ENCODE assay signal across 8 cellular contexts in the genomic region with DNA sequence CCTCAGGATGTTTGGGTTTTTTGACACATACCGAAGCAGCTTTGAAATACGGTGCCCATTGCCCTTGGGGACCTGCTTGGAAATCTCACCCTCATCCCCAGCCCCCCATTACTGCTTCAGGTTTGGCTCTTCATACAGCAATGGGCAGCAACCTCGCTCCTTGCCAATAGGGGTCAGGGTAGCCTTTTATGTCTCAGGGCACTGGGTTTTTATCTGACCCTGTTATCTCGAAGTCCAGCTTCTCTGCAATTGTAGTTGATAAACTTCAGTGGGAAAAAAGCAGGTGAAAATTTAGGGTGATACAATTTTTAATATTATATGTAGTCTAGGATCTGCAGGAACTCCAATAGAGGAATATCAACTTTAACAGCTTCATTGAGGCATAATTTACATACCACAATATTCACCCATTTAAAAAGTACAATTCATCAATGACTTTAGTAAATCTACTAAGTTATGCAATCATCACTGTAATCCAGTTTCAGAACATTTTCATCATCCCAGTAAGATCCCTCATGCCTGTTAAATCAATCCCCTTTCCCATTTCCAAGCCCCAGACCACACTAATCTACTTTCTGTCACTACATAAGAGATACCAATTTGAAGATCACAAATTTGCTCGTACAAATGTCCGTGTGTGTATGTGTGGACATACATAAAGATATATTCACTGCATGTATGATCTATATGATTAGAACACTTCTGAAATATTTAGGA.
DNase-seq lines count a peak whose midpoint lies in the region; ATAC-seq and TF ChIP-seq lines count a peak whose summit lies in the region.

No MANE protein-coding gene starts in this region.

- H3K4me3 Mint-ChIP-seq in endothelial cell (ENCODE audit: unreplicated experiment): no peak overlapping the region

- no peaks in the 10 kb centered on the region for H3K27me3 Mint-ChIP-seq in endothelial cell (ENCODE audit: unreplicated experiment)

- no peak overlapping the region for H3K27ac Mint-ChIP-seq in endothelial cell (ENCODE audit: unreplicated experiment)

- H3K9me3 ChIP-seq in sigmoid colon (no peaks in the 10 kb centered on the region), prostate gland (no peaks in the 10 kb centered on the region), right cardiac atrium (ENCODE audit: control insufficient read depth, low read length) (no peaks in the 10 kb centered on the region)

- no peaks in the 10 kb centered on the region for H3K36me3 Mint-ChIP-seq in endothelial cell (ENCODE audit: low read depth, unreplicated experiment)

- TF ChIP-seq CTCF in endothelial cell (IDR thresholded peaks at IDR 0.05; ENCODE audit: unreplicated experiment): peak; percentile 67
- peak in 3 of 4 experiments; percentile 12 to 22 (median 13) for TF ChIP-seq CTCF in sigmoid colon (IDR thresholded peaks at IDR 0.05)
- TF ChIP-seq CTCF in prostate gland (IDR thresholded peaks at IDR 0.05): peak in 2 of 4 experiments; percentile 41 to 42

- TF ChIP-seq EP300 in sigmoid colon (IDR thresholded peaks at IDR 0.05): no peak

- DNase-seq in 8988T (peak; percentile 27), GDM1 (lab: John Stamatoyannopoulos, UW) (peak; percentile 13), NCI-H82 (lab: John Stamatoyannopoulos, UW) (peak; percentile 65), endothelial cell (ENCODE audit: low spot score) (peak; percentile 46), sigmoid colon (no peak), prostate gland (ENCODE audit: low spot score) (no peak), right cardiac atrium (no peak)

- H3K4me1 ChIP-seq in sigmoid colon (peaks cover 0 to 70% (median 55%) of the 10 kb centered on the region in 4 donors), prostate gland (replicated peaks) (no peaks in the 10 kb centered on the region), right cardiac atrium (ENCODE audit: control insufficient read depth, insufficient read depth, low read length) (no peaks in the 10 kb centered on the region)

- H3K27me3 ChIP-seq in sigmoid colon (no peaks in the 10 kb centered on the region), prostate gland (replicated peaks; ENCODE audit: insufficient read depth) (no peaks in the 10 kb centered on the region), right cardiac atrium (ENCODE audit: control insufficient read depth, insufficient read depth) (no peaks in the 10 kb centered on the region)

- 56 to 60% methylated on average over 6 of the region's 6 CpGs for WGBS in sigmoid colon, 2 donors
- 82% methylated on average over 6 of the region's 6 CpGs for WGBS in prostate gland
- 56% methylated on average over 6 of the region's 6 CpGs for WGBS in right cardiac atrium

- H3K36me3 ChIP-seq in sigmoid colon (no peaks in the 10 kb centered on the region), prostate gland (no peaks in the 10 kb centered on the region)

- no peaks in the 10 kb centered on the region for H3K9me3 Mint-ChIP-seq in endothelial cell (ENCODE audit: unreplicated experiment)

- H3K4me3 ChIP-seq in sigmoid colon (no peak overlapping the region), prostate gland (no peak overlapping the region), right cardiac atrium (ENCODE audit: low read length) (no peak overlapping the region)

- H3K27ac ChIP-seq in sigmoid colon (peak overlapping the region in 2 of 4 donors; percentile 87 to 91), prostate gland (no peak overlapping the region), right cardiac atrium (ENCODE audit: low read length) (no peak overlapping the region)

- TF ChIP-seq POLR2A in sigmoid colon (IDR thresholded peaks at IDR 0.05) (no peak), prostate gland (IDR thresholded peaks at IDR 0.05) (no peak)

- H3K4me1 Mint-ChIP-seq in endothelial cell (ENCODE audit: unreplicated experiment): peaks cover 11% of the 10 kb centered on the region

- ATAC-seq in HG03521 (IDR thresholded peaks at IDR 0.05; ENCODE audit: unreplicated experiment) (no peak), right cardiac atrium (no peak)

- intact Hi-C loops in sigmoid colon (cut with DNase I): no loop called here
- intact Hi-C loops in prostate gland (cut with DNase I): loop anchor here (2.0 kb wide), 1 partner anchor 391 kb away; no protein-coding TSS in a partner anchor
- intact Hi-C loops in right cardiac atrium (cut with DNase I): no loop called here

Comparison
In these comparisons a context has a peak if more than half of its experiments do, and no peak if none do; other contexts are left out.
1. DNase-seq: peak in 8988T (single experiment), GDM1 (single experiment), NCI-H82 (single experiment) and endothelial cell (single experiment); none in sigmoid colon (single experiment), prostate gland (single experiment) and right cardiac atrium (0 of 3).